In the genomic region with DNA sequence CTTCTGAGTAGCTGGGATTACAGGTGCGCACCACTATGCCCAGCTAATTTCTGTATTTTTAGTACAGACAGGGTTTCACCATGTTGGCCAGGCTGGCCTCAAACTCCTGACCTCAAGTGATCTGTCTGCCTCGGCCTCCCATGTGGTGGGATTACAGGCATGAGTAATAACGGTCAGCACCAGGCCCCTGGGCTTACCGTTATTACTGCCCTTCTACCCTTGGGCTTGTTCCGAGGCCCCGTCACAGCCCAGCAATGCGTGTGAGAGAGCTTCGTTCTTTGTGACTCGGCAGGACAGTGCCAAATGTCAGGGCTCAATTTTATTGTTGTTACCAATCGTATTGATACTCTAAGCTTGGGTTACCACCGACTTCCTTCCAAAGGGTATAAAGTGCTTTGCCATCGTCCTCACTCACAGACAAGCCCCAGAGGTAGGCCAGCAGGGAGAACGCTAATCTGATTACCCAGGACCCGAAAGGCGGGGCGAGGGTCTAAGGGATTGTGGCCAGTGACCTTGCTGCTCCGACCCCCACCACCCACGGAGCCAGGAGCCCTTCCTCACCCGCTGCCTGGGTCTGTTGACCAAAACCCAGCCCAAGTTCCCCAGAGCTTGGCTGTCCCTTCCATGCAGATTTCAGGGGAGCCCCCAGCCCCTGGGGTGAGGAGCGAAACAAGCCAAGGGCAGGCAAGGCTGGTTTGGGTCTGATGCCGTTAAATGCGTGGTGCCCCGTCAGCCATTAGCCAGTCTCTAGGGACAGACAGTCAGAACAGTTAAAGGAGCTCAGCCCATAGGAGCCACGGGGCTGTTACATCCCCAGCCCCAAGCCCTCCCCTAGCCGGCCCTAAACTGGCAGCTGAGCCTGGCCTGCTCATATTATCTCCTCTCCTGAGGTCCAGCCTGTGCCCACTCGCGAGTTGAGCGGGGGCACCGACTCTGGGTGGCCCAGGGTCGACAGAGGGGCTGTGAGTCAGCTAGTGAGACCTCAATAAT, we compare ENCODE assay signal across 22 cellular contexts.
"Had no signal": no experiment of that assay in that cellular context is flagged by ENCODE, and none has a peak within 500 bp of the region (broad histone marks: within the 10 kb centered on the region; RNA-seq: fewer than 3 reads in every experiment).

No MANE protein-coding gene starts in this region.

- H3K4me3 Mint-ChIP-seq: activated naive CD8-positive, alpha-beta T cell treated with anti-CD3 and anti-CD28 coated beads for 36 hours; activated T-cell treated with anti-CD3 and anti-CD28 coated beads, Interleukin-2, amount 50 U/mL, for 24 hours; endodermal cell; natural killer cell treated with Interleukin-12 subunit alpha and Interleukin-12 subunit beta and Interleukin-15 and Interleukin-18, amount 100 ng/mL, for 72 hours; stimulated activated naive CD8-positive, alpha-beta T cell treated with anti-CD3 and anti-CD28 coated beads, Interleukin-15, Interleukin-2, amounts not matched to agents 100 ng/mL and 50 ng/mL, for 24 hours; WTC11 had no signal

- H3K36me3 Mint-ChIP-seq: activated naive CD8-positive, alpha-beta T cell treated with anti-CD3 and anti-CD28 coated beads for 36 hours; natural killer cell treated with Interleukin-12 subunit alpha and Interleukin-12 subunit beta and Interleukin-15 and Interleukin-18, amount 100 ng/mL, for 72 hours had no signal

- H3K9me3 Mint-ChIP-seq: activated naive CD8-positive, alpha-beta T cell treated with anti-CD3 and anti-CD28 coated beads for 36 hours; activated T-cell treated with anti-CD3 and anti-CD28 coated beads, Interleukin-2, amount 50 U/mL, for 24 hours; activated T-helper 2 cell treated with anti-CD3 and anti-CD28 coated beads, Interferon-gamma antibody, Interleukin-2, Interleukin-4, amounts not matched to agents 10 μg/mL and 5 μg/mL and 100 μg/mL, durations not matched to agents 14 hours and 24 hours and 36 hours; natural killer cell treated with Interleukin-12 subunit alpha and Interleukin-12 subunit beta and Interleukin-15 and Interleukin-18, amount 100 ng/mL, for 72 hours; stimulated activated naive CD8-positive, alpha-beta T cell treated with anti-CD3 and anti-CD28 coated beads, Interleukin-15, Interleukin-2, amounts not matched to agents 100 ng/mL and 50 ng/mL, for 24 hours had no signal

- H3K4me3 ChIP-seq: breast epithelium, colonic mucosa, esophagus squamous epithelium, sigmoid colon, spleen, thyroid gland had no signal

- H3K36me3 ChIP-seq: breast epithelium, colonic mucosa, esophagus squamous epithelium, sigmoid colon, spleen, thyroid gland had no signal

- H3K9ac ChIP-seq: parathyroid adenoma had no signal

- H3K9me3 ChIP-seq: breast epithelium, colonic mucosa, esophagus squamous epithelium, sigmoid colon, thyroid gland had no signal

- H3K4me1 Mint-ChIP-seq: activated naive CD8-positive, alpha-beta T cell treated with anti-CD3 and anti-CD28 coated beads for 36 hours; WTC11 had no signal

- ATAC-seq: left lobe of liver, WTC11 had no signal

- H3K27me3 ChIP-seq: colonic mucosa, sigmoid colon, thyroid gland had no signal

- DNase-seq: activated CD8-positive, alpha-beta memory T cell treated with anti-CD3 and anti-CD28 coated beads, Interleukin-2, amount 50 U/mL, for 4 hours; activated naive CD4-positive, alpha-beta T cell treated with Interleukin-2 at 50 U/mL for 16 hours; activated naive CD8-positive, alpha-beta T cell treated with anti-CD3 and anti-CD28 coated beads for 36 hours; activated T-cell treated with anti-CD3 and anti-CD28 coated beads, Interleukin-2, amount 50 U/mL, for 24 hours; amniotic stem cell; colonic mucosa; endodermal cell; esophagus squamous epithelium; midbrain; sigmoid colon; spleen; stimulated activated CD4-positive, alpha-beta T cell treated with anti-CD3 and anti-CD28 coated beads, Interleukin-4, amount 100 ng/mL, for 1 hour; substantia nigra; T-helper 9 cell; thyroid gland had no signal

- H3K27ac Mint-ChIP-seq: activated naive CD8-positive, alpha-beta T cell treated with anti-CD3 and anti-CD28 coated beads for 36 hours; activated T-cell treated with anti-CD3 and anti-CD28 coated beads, Interleukin-2, amount 50 U/mL, for 24 hours; activated T-helper 2 cell treated with anti-CD3 and anti-CD28 coated beads, Interferon-gamma antibody, Interleukin-2, Interleukin-4, amounts not matched to agents 10 μg/mL and 5 μg/mL and 100 μg/mL, durations not matched to agents 14 hours and 24 hours and 36 hours; endodermal cell; natural killer cell treated with Interleukin-12 subunit alpha and Interleukin-12 subunit beta and Interleukin-15 and Interleukin-18, amount 100 ng/mL, for 72 hours; stimulated activated naive CD8-positive, alpha-beta T cell treated with anti-CD3 and anti-CD28 coated beads, Interleukin-15, Interleukin-2, amounts not matched to agents 100 ng/mL and 50 ng/mL, for 24 hours; WTC11 had no signal

- H3K27ac ChIP-seq: breast epithelium, colonic mucosa, esophagus squamous epithelium, parathyroid adenoma, sigmoid colon, spleen, thyroid gland had no signal

- H2AFZ ChIP-seq: parathyroid adenoma had no signal

- H3K4me1 ChIP-seq: breast epithelium, colonic mucosa, parathyroid adenoma, sigmoid colon, spleen, thyroid gland had no signal
